1 cellular context compared by ENCODE assay signal in the genomic region with DNA sequence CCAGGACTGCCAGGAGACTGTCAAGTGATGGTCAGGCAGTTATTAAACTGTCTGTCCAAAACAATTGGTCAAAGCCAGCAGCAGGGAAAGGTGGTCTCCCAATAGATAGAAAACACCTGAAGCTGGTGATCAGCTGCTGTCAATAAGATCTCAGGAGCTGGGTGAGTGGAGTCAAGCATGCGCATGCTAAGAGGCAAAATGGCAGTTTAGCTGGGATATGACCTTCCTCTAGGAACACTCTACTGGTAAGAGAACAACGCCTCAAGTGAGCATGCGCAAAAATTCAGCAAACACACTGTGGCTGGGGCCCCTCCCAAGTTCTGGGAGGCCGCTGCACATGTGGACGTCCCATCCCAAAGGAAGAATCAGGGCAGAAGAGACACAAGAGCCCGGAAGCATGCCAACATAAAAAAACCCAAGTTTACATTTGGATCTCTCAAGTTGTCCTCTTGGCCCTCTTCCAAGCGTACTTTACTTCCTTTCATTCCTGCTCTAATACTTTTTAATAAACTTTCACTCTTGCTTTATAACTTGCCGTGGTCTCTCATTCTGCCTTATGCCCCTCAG.
TF ChIP-seq lines count a peak whose summit lies in the region.

No MANE protein-coding gene starts in this region.

TF ChIP-seq in H1, 55 proteins besides CTCF, POLR2A, EP300 and RAD21:
- TF ChIP-seq BACH1 (IDR thresholded peaks at IDR 0.05; ENCODE audit: low read length): no peak
- no peak for TF ChIP-seq SIX5 (IDR thresholded peaks at IDR 0.05; ENCODE audit: low read depth, low read length)
- TF ChIP-seq RXRA (IDR thresholded peaks at IDR 0.05; ENCODE audit: insufficient read depth, low read depth, low read length): no peak
- no peak for TF ChIP-seq TBP (IDR thresholded peaks at IDR 0.05; ENCODE audit: low read depth, low read length)
- no peak for TF ChIP-seq CTBP2 (IDR thresholded peaks at IDR 0.05; ENCODE audit: borderline replicate concordance, insufficient read depth, insufficient read length, low read length)
- no peak for TF ChIP-seq SP4 (IDR thresholded peaks at IDR 0.05; ENCODE audit: low read length)
- no peak for TF ChIP-seq FOSL1 (IDR thresholded peaks at IDR 0.05; ENCODE audit: insufficient read depth, low read depth, low read length)
